20 cellular contexts compared by ENCODE assay signal in the genomic region with DNA sequence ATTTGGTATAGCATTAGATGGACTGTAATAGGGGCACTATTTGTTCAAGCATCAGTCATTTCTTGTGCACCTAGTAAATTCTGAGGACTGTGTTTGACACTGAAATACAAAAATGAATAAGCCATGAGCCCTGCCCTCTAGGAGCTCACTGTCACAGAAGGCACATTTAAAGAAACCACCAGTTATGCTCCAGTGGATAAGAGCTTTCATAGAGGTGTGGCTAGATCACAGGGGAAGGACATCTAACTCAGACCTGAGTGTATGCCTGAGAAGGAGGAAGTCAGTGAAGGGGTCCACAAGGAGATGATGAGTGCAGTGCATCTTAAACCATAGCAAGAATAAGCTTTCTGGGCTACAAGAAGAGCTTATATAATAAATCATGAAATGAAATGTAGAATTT. TPM values are rescaled to one million over a fixed set of nuclear protein-coding genes. Genes with fewer than 3 reads are reported as not detected.
DNase-seq lines count a peak whose midpoint lies in the region; ATAC-seq, FAIRE-seq and TF ChIP-seq lines count a peak whose summit lies in the region.
"Had no signal": no experiment of that assay in that cellular context is flagged by ENCODE, and none has a peak within 500 bp of the region (broad histone marks: within the 10 kb centered on the region; RNA-seq: fewer than 3 reads in every experiment).

No MANE protein-coding gene starts in this region.

- DNase-seq in GM12891 (ENCODE audit: insufficient read length, low spot score): peak; percentile 1
- DNase-seq in GM19239 (ENCODE audit: insufficient read length, low spot score): peak; percentile 7
- DNase-seq in activated T-cell treated with anti-CD3 and anti-CD28 coated beads, Interleukin-2, amount 50 U/mL, for 4 hours: no peak
- DNase-seq in adrenal gland: no peak
- DNase-seq in NOMO-1 treated with dmso at 0.1 percent for 144 hours (lab: John Stamatoyannopoulos, UW; ENCODE audit: unreplicated experiment): no peak
- DNase-seq: ACHN; activated CD4-positive, alpha-beta T cell treated with anti-CD3 and anti-CD28 coated beads, Interleukin-2, amount 10 ng/mL, durations not matched to agents 24 days and 14 days; anterior cingulate cortex; colonic mucosa; COR-L47; IMR-90; naive thymus-derived CD8-positive, alpha-beta T cell; NCI-H1048; NCI-H446; retina; upper lobe of right lung had no signal

- intact Hi-C loops in adrenal gland (cut with DNase I): no loop called here

- ATAC-seq in HG02610 (IDR thresholded peaks at IDR 0.05; ENCODE audit: unreplicated experiment): peak; percentile 82
- ATAC-seq in HG03432 (IDR thresholded peaks at IDR 0.05; ENCODE audit: unreplicated experiment): peak; percentile 71
- ATAC-seq in activated T-cell treated with anti-CD3 and anti-CD28 coated beads, Interleukin-2, amount 50 U/mL, for 4 hours: no peak
- no peak for ATAC-seq in HG03045 (IDR thresholded peaks at IDR 0.05; ENCODE audit: unreplicated experiment)
- ATAC-seq: naive thymus-derived CD8-positive, alpha-beta T cell; upper lobe of right lung had no signal

- no peaks in the 10 kb centered on the region for H3K27me3 Mint-ChIP-seq in activated T-cell treated with anti-CD3 and anti-CD28 coated beads, Interleukin-2, amount 50 U/mL, for 4 hours (ENCODE audit: low read depth)
- H3K27me3 Mint-ChIP-seq: activated CD4-positive, alpha-beta T cell treated with anti-CD3 and anti-CD28 coated beads, Interleukin-2, amount 10 ng/mL, durations not matched to agents 24 days and 14 days had no signal

- H3K4me1 ChIP-seq in adrenal gland (replicated peaks in 1 of 2): no peaks in the 10 kb centered on the region
- H3K4me1 ChIP-seq: colonic mucosa, upper lobe of right lung had no signal

- H3K36me3 Mint-ChIP-seq in activated T-cell treated with anti-CD3 and anti-CD28 coated beads, Interleukin-2, amount 50 U/mL, for 4 hours (ENCODE audit: insufficient read depth): no peaks in the 10 kb centered on the region
- H3K36me3 Mint-ChIP-seq: naive thymus-derived CD8-positive, alpha-beta T cell had no signal

- no peaks in the 10 kb centered on the region for H3K9me3 Mint-ChIP-seq in activated T-cell treated with anti-CD3 and anti-CD28 coated beads, Interleukin-2, amount 50 U/mL, for 4 hours
- H3K9me3 Mint-ChIP-seq: activated CD4-positive, alpha-beta T cell treated with anti-CD3 and anti-CD28 coated beads, Interleukin-2, amount 10 ng/mL, durations not matched to agents 24 days and 14 days; naive thymus-derived CD8-positive, alpha-beta T cell; T-helper 1 cell treated with Interleukin-12 subunit alpha and Interleukin-12 subunit beta and Interleukin-4 antibody, amounts not matched to agents 30 μg/mL and 1 μg/mL, for 36 hours had no signal

- no peaks in the 10 kb centered on the region for H3K9me3 ChIP-seq in adrenal gland (replicated peaks in 1 of 3)
- H3K9me3 ChIP-seq: colonic mucosa, upper lobe of right lung had no signal

- no peak for TF ChIP-seq CTCF in adrenal gland (IDR thresholded peaks at IDR 0.05)

- H3K4me3 ChIP-seq in adrenal gland: no peak overlapping the region
- H3K4me3 ChIP-seq: colonic mucosa, upper lobe of right lung had no signal

- H3K4me1 Mint-ChIP-seq in activated T-cell treated with anti-CD3 and anti-CD28 coated beads, Interleukin-2, amount 50 U/mL, for 4 hours (ENCODE audit: low read depth): no peaks in the 10 kb centered on the region
- H3K4me1 Mint-ChIP-seq: activated CD4-positive, alpha-beta T cell treated with anti-CD3 and anti-CD28 coated beads, Interleukin-2, amount 10 ng/mL, durations not matched to agents 24 days and 14 days; naive thymus-derived CD8-positive, alpha-beta T cell had no signal

- H3K4me3 Mint-ChIP-seq in activated T-cell treated with anti-CD3 and anti-CD28 coated beads, Interleukin-2, amount 50 U/mL, for 4 hours: no peak overlapping the region
- H3K4me3 Mint-ChIP-seq: activated CD4-positive, alpha-beta T cell treated with anti-CD3 and anti-CD28 coated beads, Interleukin-2, amount 10 ng/mL, durations not matched to agents 24 days and 14 days; naive thymus-derived CD8-positive, alpha-beta T cell; T-helper 1 cell treated with Interleukin-12 subunit alpha and Interleukin-12 subunit beta and Interleukin-4 antibody, amounts not matched to agents 30 μg/mL and 1 μg/mL, for 36 hours had no signal

- FAIRE-seq in GM12891 (lab: Jason Lieb, UNC) (no peak), GM19239 (lab: Jason Lieb, UNC) (no peak)

- H3K27me3 ChIP-seq in adrenal gland: no peaks in the 10 kb centered on the region
- H3K27me3 ChIP-seq: colonic mucosa, upper lobe of right lung had no signal

- H3K36me3 ChIP-seq in adrenal gland (replicated peaks in 1 of 2): no peaks in the 10 kb centered on the region
- H3K36me3 ChIP-seq: colonic mucosa, upper lobe of right lung had no signal

- no peak for TF ChIP-seq POLR2A in GM12891 (IDR thresholded peaks at IDR 0.05; ENCODE audit: low read depth, low read length)
- no peak for TF ChIP-seq POLR2A in adrenal gland (IDR thresholded peaks at IDR 0.05)

- H3K27ac ChIP-seq in adrenal gland: no peak overlapping the region
- H3K27ac ChIP-seq: colonic mucosa, upper lobe of right lung had no signal

TF ChIP-seq in GM12891, 5 proteins besides CTCF, POLR2A, EP300 and RAD21:
- TF ChIP-seq PAX5 (IDR thresholded peaks at IDR 0.05; ENCODE audit: insufficient read depth, low read length, severe bottlenecking) (no peak), SPI1 (IDR thresholded peaks at IDR 0.05; ENCODE audit: low read depth, low read length) (no peak)

RNA-seq across cellular contexts. Expression of gene BTC, which starts 40.1 kb away (rescaled TPM):
- not detected for polyA plus RNA-seq in GM12891 (2012; ENCODE audit: low read depth, missing spikeins)
- not detected for total RNA-seq in activated T-cell treated with anti-CD3 and anti-CD28 coated beads, Interleukin-2, amount 50 U/mL, for 4 hours
- 1 to 10 TPM in 4 of 8 donors, under 1 TPM in 4; 0.43 to 1.5 (median 0.95) TPM for total RNA-seq in adrenal gland
- polyA plus RNA-seq in adrenal gland: 1 to 10 TPM in 2 of 3 donors, under 1 TPM in 1; 0.47 to 1.9 (median 1.2) TPM
- total RNA-seq: activated CD4-positive, alpha-beta T cell treated with anti-CD3 and anti-CD28 coated beads, Interleukin-2, amount 10 ng/mL, durations not matched to agents 24 days and 14 days; IMR-90; naive thymus-derived CD8-positive, alpha-beta T cell had no signal
- polyA plus RNA-seq: IMR-90; naive thymus-derived CD8-positive, alpha-beta T cell had no signal

Comparison
In these comparisons a context has a peak if more than half of its experiments do, and no peak if none do; other contexts are left out.
1. DNase-seq: peak in GM12891 (single experiment) and GM19239 (single experiment); none in activated T-cell treated with anti-CD3 and anti-CD28 coated beads, Interleukin-2, amount 50 U/mL, for 4 hours (single experiment), adrenal gland (0 of 7) and NOMO-1 treated with dmso at 0.1 percent for 144 hours (single experiment).
2. ATAC-seq: peak in HG02610 (single experiment) and HG03432 (single experiment); none in activated T-cell treated with anti-CD3 and anti-CD28 coated beads, Interleukin-2, amount 50 U/mL, for 4 hours (0 of 2) and HG03045 (single experiment).